ENCODE assay signal across 9 cellular contexts in genomic region chr14:68191567-68192321, GRCh38.
DNase-seq lines count a peak whose midpoint lies in the region; ATAC-seq, FAIRE-seq and TF ChIP-seq lines count a peak whose summit lies in the region.
"Had no signal": no experiment of that assay in that cellular context is flagged by ENCODE, and none has a peak within 500 bp of the region (broad histone marks: within the 10 kb centered on the region; RNA-seq: fewer than 3 reads in every experiment).

No MANE protein-coding gene starts in this region.

- no peak for TF ChIP-seq EP300 in GM12878 (IDR thresholded peaks at IDR 0.05; ENCODE audit: borderline replicate concordance in 1 of 2, control insufficient read depth in 1 of 2, low read depth in 2 of 2, low read length in 2 of 2)

- ATAC-seq in left cardiac atrium (peak; percentile 12 to 92), Right ventricle myocardium inferior (no peak), GM12878 (peak; percentile 48), right lobe of liver (peak; percentile 84 to 95 (median 91)), GM18907 (IDR thresholded peaks at IDR 0.05; ENCODE audit: unreplicated experiment) (no peak)

- TF ChIP-seq POLR2A in GM12878 (IDR thresholded peaks at IDR 0.05; ENCODE audit: low read depth, low read length) (no peak), right lobe of liver (IDR thresholded peaks at IDR 0.05) (no peak)

- H3K9ac ChIP-seq in GM12878 (ENCODE audit: control insufficient read depth, insufficient read depth, low read length) = no peak overlapping the region

- no peak overlapping the region for H3K27ac ChIP-seq in GM12878 (ENCODE audit: control insufficient read depth, insufficient read depth)
- H3K27ac ChIP-seq in right lobe of liver = peak overlapping the region; percentile 53 to 80 (median 60)

- intact Hi-C loops in left cardiac atrium (cut with DNase I) = no loop called here
- intact Hi-C loops in Right ventricle myocardium inferior (cut with DNase I) = no loop called here
- intact Hi-C loops in GM12878 (cut with micrococcal nuclease; ENCODE audit: unreplicated experiment) = no loop called here
- intact Hi-C loops in right lobe of liver (cut with DNase I) = loop anchor here in 1 of 2 donors (10.0 kb wide), 1 partner anchor 53 kb away; no protein-coding TSS in a partner anchor

- POLR2A ChIA-PET in GM12878 (lab: Charles Lee) = interaction anchor here (1.1 kb wide), 1 partner anchor 365 kb away, joined by 3 read pairs; no protein-coding TSS in a partner anchor

- TF ChIP-seq CTCF in GM12878 (IDR thresholded peaks at IDR 0.05 in 2 of 3, conservative IDR thresholded peaks at IDR 0.05 in 1 of 3; ENCODE audit: control insufficient read depth in 2 of 3, extremely low read depth in 1 of 3, insufficient read depth in 1 of 3, low read depth in 3 of 3, low read length in 3 of 3) (no peak), right lobe of liver (IDR thresholded peaks at IDR 0.05) (peak in 1 of 4 donors; percentile 9)

- BruUV-seq in GM12878 (replicated peaks; lab: Mats Ljungman, UMichigan) = no TSS peak

- H4K20me1 ChIP-seq in GM12878 (ENCODE audit: control insufficient read depth, insufficient read depth) = no peaks in the 10 kb centered on the region

- CTCF ChIA-PET in GM12878 (lab: Yijun Ruan, JAX) = interaction anchor here (1.3 to 2.1 kb wide), 4 partner anchors 9 to 41 kb away, joined by 3 to 6 read pairs (median 4); no protein-coding TSS in a partner anchor

- H3K4me1 ChIP-seq in GM12878 (ENCODE audit: control insufficient read depth, insufficient read depth, low read length) (no peaks in the 10 kb centered on the region), right lobe of liver (peaks cover 0 to 66% (median 18%) of the 10 kb centered on the region in 4 donors)

- no peak for FAIRE-seq in GM12878 (lab: Jason Lieb, UNC)

- RAD21 ChIA-PET in GM12878 (lab: Charles Lee; ENCODE audit: unreplicated experiment) = interaction anchor here (1.0 kb wide), 1 partner anchor 19 kb away, joined by 4 read pairs; no protein-coding TSS in a partner anchor

- TF ChIP-seq RAD21 in GM12878 (IDR thresholded peaks at IDR 0.05; ENCODE audit: insufficient read depth, low read depth, low read length) = no peak

- H3K4me2 ChIP-seq in GM12878 (ENCODE audit: control insufficient read depth, insufficient read depth) = no peak overlapping the region

- H3K27me3 ChIP-seq in GM12878 (replicated peaks in 1 of 2; ENCODE audit: control insufficient read depth in 2 of 2, insufficient read depth in 2 of 2, low read length in 1 of 2) (no peaks in the 10 kb centered on the region), right lobe of liver (no peaks in the 10 kb centered on the region)

- H2AFZ ChIP-seq in GM12878 (ENCODE audit: control insufficient read depth, low read depth, low read length) = no peak overlapping the region

- DNase-seq in left cardiac atrium (no peak), Right ventricle myocardium inferior (ENCODE audit: missing footprints) (no peak), GM12878 (ENCODE audit: low read depth, low spot score) (no peak), right lobe of liver (peak in 1 of 3 donors; percentile 50), GF-D8 (lab: John Stamatoyannopoulos, UW) (no peak), activated gamma-delta T cell treated with Interleukin-2 at 50 U/mL for 16 hours (no peak), OCI-M2 (lab: John Stamatoyannopoulos, UW; ENCODE audit: unreplicated experiment) (no peak)
- DNase-seq: T-helper 2 cell had no signal

- H3K4me3 ChIP-seq in GM12878 = no peak overlapping the region
- no peak overlapping the region for H3K4me3 ChIP-seq in right lobe of liver

- no peaks in the 10 kb centered on the region for H3K79me2 ChIP-seq in GM12878 (ENCODE audit: control insufficient read depth, insufficient read depth, low read length)

- H3K36me3 ChIP-seq in GM12878 (ENCODE audit: control insufficient read depth in 2 of 2, insufficient read depth in 2 of 2, low read length in 1 of 2) (no peaks in the 10 kb centered on the region), right lobe of liver (no peaks in the 10 kb centered on the region)

- no peaks in the 10 kb centered on the region; the same call in 2 of the 3 replicates for H3K9me3 ChIP-seq in GM12878 (replicated peaks; ENCODE audit: control insufficient read depth, insufficient read depth, low read length)
- no peaks in the 10 kb centered on the region for H3K9me3 ChIP-seq in right lobe of liver

- SMC1A ChIA-PET in GM12878 (lab: Charles Lee; ENCODE audit: uncharacterized antibody, unreplicated experiment) = interaction anchor here (0.6 to 3.1 kb wide), 7 partner anchors 8 to 41 kb away, joined by 3 to 20 read pairs (median 5); no protein-coding TSS in a partner anchor

- in situ Hi-C loops in GM12878 (cut with MboI) = no loop called here

TF ChIP-seq in GM12878, 131 proteins besides CTCF, POLR2A, EP300 and RAD21:
- TF ChIP-seq ZNF217 (IDR thresholded peaks at IDR 0.05) (no peak), ZZZ3 (IDR thresholded peaks at IDR 0.05; ENCODE audit: control insufficient read depth, insufficient read length, low read depth) (no peak), ETV6 (conservative IDR thresholded peaks at IDR 0.05 in 1 of 2, IDR thresholded peaks at IDR 0.05 in 1 of 2; ENCODE audit: borderline replicate concordance in 1 of 2, low read depth in 1 of 2) (no peak), MEF2A (IDR thresholded peaks at IDR 0.05; ENCODE audit: insufficient read depth, low read depth, low read length) (no peak), CBFB (IDR thresholded peaks at IDR 0.05; ENCODE audit: low read depth) (no peak), SUZ12 (IDR thresholded peaks at IDR 0.05; ENCODE audit: unreplicated experiment) (no peak), TCF3 (IDR thresholded peaks at IDR 0.05; ENCODE audit: borderline replicate concordance, insufficient read depth, low read depth, low read length) (no peak), ZNF24 (IDR thresholded peaks at IDR 0.05) (no peak), IRF4 (IDR thresholded peaks at IDR 0.05; ENCODE audit: low read depth, low read length) (no peak), BMI1 (IDR thresholded peaks at IDR 0.05; ENCODE audit: borderline replicate concordance) (no peak), RCOR1 (conservative IDR thresholded peaks at IDR 0.05; ENCODE audit: low read depth, low read length) (no peak)
- TF ChIP-seq, protein P1, sequence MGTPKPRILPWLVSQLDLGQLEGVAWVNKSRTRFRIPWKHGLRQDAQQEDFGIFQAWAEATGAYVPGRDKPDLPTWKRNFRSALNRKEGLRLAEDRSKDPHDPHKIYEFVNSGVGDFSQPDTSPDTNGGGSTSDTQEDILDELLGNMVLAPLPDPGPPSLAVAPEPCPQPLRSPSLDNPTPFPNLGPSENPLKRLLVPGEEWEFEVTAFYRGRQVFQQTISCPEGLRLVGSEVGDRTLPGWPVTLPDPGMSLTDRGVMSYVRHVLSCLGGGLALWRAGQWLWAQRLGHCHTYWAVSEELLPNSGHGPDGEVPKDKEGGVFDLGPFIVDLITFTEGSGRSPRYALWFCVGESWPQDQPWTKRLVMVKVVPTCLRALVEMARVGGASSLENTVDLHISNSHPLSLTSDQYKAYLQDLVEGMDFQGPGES (IDR thresholded peaks at IDR 0.05) = no peak
- TF ChIP-seq, protein P2, sequence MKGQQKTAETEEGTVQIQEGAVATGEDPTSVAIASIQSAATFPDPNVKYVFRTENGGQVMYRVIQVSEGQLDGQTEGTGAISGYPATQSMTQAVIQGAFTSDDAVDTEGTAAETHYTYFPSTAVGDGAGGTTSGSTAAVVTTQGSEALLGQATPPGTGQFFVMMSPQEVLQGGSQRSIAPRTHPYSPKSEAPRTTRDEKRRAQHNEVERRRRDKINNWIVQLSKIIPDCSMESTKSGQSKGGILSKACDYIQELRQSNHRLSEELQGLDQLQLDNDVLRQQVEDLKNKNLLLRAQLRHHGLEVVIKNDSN (IDR thresholded peaks at IDR 0.05; ENCODE audit: borderline replicate concordance, extremely low read length, insufficient read depth, low read depth, low read length) = no peak
- TF ChIP-seq, protein P3, sequence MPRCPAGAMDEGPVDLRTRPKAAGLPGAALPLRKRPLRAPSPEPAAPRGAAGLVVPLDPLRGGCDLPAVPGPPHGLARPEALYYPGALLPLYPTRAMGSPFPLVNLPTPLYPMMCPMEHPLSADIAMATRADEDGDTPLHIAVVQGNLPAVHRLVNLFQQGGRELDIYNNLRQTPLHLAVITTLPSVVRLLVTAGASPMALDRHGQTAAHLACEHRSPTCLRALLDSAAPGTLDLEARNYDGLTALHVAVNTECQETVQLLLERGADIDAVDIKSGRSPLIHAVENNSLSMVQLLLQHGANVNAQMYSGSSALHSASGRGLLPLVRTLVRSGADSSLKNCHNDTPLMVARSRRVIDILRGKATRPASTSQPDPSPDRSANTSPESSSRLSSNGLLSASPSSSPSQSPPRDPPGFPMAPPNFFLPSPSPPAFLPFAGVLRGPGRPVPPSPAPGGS (IDR thresholded peaks at IDR 0.05; ENCODE audit: borderline replicate concordance, insufficient read depth, low read depth, low read length, poor library complexity, severe bottlenecking) = no peak
- TF ChIP-seq, protein P4, sequence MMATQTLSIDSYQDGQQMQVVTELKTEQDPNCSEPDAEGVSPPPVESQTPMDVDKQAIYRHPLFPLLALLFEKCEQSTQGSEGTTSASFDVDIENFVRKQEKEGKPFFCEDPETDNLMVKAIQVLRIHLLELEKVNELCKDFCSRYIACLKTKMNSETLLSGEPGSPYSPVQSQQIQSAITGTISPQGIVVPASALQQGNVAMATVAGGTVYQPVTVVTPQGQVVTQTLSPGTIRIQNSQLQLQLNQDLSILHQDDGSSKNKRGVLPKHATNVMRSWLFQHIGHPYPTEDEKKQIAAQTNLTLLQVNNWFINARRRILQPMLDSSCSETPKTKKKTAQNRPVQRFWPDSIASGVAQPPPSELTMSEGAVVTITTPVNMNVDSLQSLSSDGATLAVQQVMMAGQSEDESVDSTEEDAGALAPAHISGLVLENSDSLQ (IDR thresholded peaks at IDR 0.05) = no peak

Comparison
In these comparisons a context has a peak if more than half of its experiments do, and no peak if none do; other contexts are left out.
1. ATAC-seq: peak in left cardiac atrium (2 of 2), GM12878 (single experiment) and right lobe of liver (4 of 4); none in Right ventricle myocardium inferior (single experiment) and GM18907 (single experiment).